ENCODE assay signal across 8 cellular contexts in genomic region chr9:120936011-120936763, GRCh38. TPM values are rescaled to one million over a fixed set of nuclear protein-coding genes. Genes with fewer than 3 reads are reported as not detected.
A peak's percentile ranks its signal among the peaks of the same experiment; 100 is the strongest.
DNase-seq lines count a peak whose midpoint lies in the region; ATAC-seq and TF ChIP-seq lines count a peak whose summit lies in the region.

No MANE protein-coding gene starts in this region.

- POLR2A ChIA-PET in MCF 10A (lab: Yijun Ruan, JAX): interaction anchor here (0.7 to 4.0 kb wide), 14 partner anchors 21 to 404 kb away, joined by 3 to 32 read pairs (median 4); partner anchors contain the start of genes FBXW2, PHF19 and PSMD5

- intact Hi-C loops in MCF 10A (cut with micrococcal nuclease): loop anchor here (1.0 to 5.0 kb wide), 7 partner anchors 20 to 319 kb away; partner anchors contain the start of gene FBXW2

- peak overlapping the region; percentile 89 for H3K27ac ChIP-seq in VCaP

- no TSS peak for BruUV-seq in MCF 10A (replicated peaks; lab: Mats Ljungman, UMichigan)

- peak overlapping the region; percentile 81 for H3K27ac Mint-ChIP-seq in MCF 10A (ENCODE audit: low read depth, unreplicated experiment)

- H3K27me3 Mint-ChIP-seq in MCF 10A (ENCODE audit: insufficient read depth, unreplicated experiment): no peaks in the 10 kb centered on the region

- H3K4me1 Mint-ChIP-seq in MCF 10A (ENCODE audit: insufficient read depth, unreplicated experiment): peaks cover 39% of the 10 kb centered on the region

- H3K4me3 Mint-ChIP-seq in MCF 10A (ENCODE audit: unreplicated experiment): peak overlapping the region; percentile 67

- H3K9me3 Mint-ChIP-seq in MCF 10A (ENCODE audit: unreplicated experiment): no peaks in the 10 kb centered on the region

- ATAC-seq in HG02798 (IDR thresholded peaks at IDR 0.05; ENCODE audit: poor library complexity, unreplicated experiment) (peak; percentile 52), GM18858 (IDR thresholded peaks at IDR 0.05; ENCODE audit: unreplicated experiment) (no peak)

- H3K36me3 Mint-ChIP-seq in MCF 10A (ENCODE audit: insufficient read depth, unreplicated experiment): no peaks in the 10 kb centered on the region

- TF ChIP-seq CTCF in VCaP (conservative IDR thresholded peaks at IDR 0.05) (peak; percentile 98), MCF 10A (IDR thresholded peaks at IDR 0.05; ENCODE audit: unreplicated experiment) (peak; percentile 73)

- DNase-seq in GDM1 (lab: John Stamatoyannopoulos, UW) (peak; percentile 73), NCI-H2171 treated with DMSO at 0.1 percent for 48 hours (lab: John Stamatoyannopoulos, UW) (peak; percentile 84), MCF 10A (ENCODE audit: unreplicated experiment) (peak; percentile 96), iPS-NIHi7 (ENCODE audit: extremely low spot score) (peak; percentile 91), smooth muscle cell of the brain vasculature (ENCODE audit: low read depth, low spot score) (peak; percentile 94)

- CTCF ChIA-PET in MCF 10A (lab: Yijun Ruan, JAX): interaction anchor here (0.6 to 5.7 kb wide), 25 partner anchors 12 to 295 kb away, joined by 3 to 71 read pairs (median 4); no protein-coding TSS in a partner anchor

RNA-seq across cellular contexts. Expression of gene TRAF1, which starts 9.6 kb away (rescaled TPM):
- 0.84 and 1.2 TPM in 2 replicates for total RNA-seq in MCF 10A (2022)

RNA-seq across cellular contexts. Expression of gene PHF19, which starts 59.2 kb away (rescaled TPM):
- total RNA-seq in MCF 10A (2022): 39.6 and 61.0 TPM in 2 replicates
